Comparison of ENCODE assay signal across 1 cellular context in genomic region chr6:89371849-89372505, GRCh38.
TF ChIP-seq lines count a peak whose summit lies in the region.

No MANE protein-coding gene starts in this region.

TF ChIP-seq in endothelial cell of umbilical vein, 7 proteins besides CTCF, POLR2A, EP300 and RAD21 (continued from another document):
- no peak for TF ChIP-seq FOS (IDR thresholded peaks at IDR 0.05; ENCODE audit: borderline replicate concordance, insufficient read depth, low read length)
- TF ChIP-seq MYC (IDR thresholded peaks at IDR 0.05; ENCODE audit: low read depth, low read length): no peak
- TF ChIP-seq POLR2AphosphoS5 (IDR thresholded peaks at IDR 0.05; ENCODE audit: insufficient read depth, low read depth, low read length): no peak
- no peak for TF ChIP-seq EZH2 (IDR thresholded peaks at IDR 0.05; ENCODE audit: borderline replicate concordance, low read depth, low read length, severe bottlenecking)
- TF ChIP-seq MAX (IDR thresholded peaks at IDR 0.05; ENCODE audit: insufficient read depth, insufficient read length): no peak
- TF ChIP-seq JUN (IDR thresholded peaks at IDR 0.05; ENCODE audit: borderline replicate concordance, insufficient read depth, insufficient read length, low read depth): no peak
